In the genomic region with DNA sequence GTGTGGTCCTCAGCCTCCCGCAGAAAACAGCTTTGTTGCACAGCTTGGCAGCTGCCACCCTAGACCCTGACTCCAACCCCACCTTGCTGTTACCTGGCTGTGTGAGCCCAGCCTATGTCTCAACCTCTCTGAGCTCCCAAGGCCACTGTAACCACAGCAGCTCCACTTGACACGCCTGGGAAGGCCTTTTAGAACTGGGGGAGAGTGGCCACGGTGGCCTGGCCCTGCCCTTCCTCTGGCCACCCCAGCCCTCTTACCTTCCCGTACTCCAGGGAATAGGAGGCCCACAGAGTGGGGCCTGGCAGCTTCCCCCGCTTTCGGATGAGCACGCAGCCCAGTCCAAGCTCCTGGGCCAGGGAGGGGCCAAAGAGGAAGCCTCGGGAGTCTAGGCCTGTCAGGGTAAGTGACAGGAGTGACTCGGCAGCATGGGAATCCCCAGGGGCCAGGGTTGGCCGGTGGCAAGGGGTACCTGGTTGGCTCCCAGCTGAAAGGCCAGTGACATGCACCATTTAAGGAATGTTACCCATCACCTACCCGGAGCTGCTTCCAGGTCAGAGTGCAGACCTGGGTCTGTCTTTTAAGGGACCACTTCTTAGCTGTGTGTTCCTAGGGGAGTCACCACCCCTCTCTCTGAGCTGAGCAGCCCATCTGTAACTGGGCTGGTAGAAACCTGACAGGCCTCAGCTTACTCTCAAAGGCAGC, we compare ENCODE assay signal across 8 cellular contexts. TPM values are rescaled to one million over a fixed set of nuclear protein-coding genes. Genes with fewer than 3 reads are reported as not detected.
DNase-seq lines count a peak whose midpoint lies in the region; ATAC-seq and TF ChIP-seq lines count a peak whose summit lies in the region.

No MANE protein-coding gene starts in this region.

- H3K27me3 ChIP-seq in KMS-11 (ENCODE audit: insufficient read depth, low read depth) (no peaks in the 10 kb centered on the region), layer of hippocampus (ENCODE audit: control insufficient read depth, insufficient read depth, low read length) (no peaks in the 10 kb centered on the region), testis (no peaks in the 10 kb centered on the region)

- H3K27ac ChIP-seq in KMS-11: peak overlapping the region; percentile 82
- H3K27ac ChIP-seq in layer of hippocampus (ENCODE audit: low read depth, low read length): peak overlapping the region; percentile 38
- peak overlapping the region; percentile 82 to 92 for H3K27ac ChIP-seq in testis

- no peaks in the 10 kb centered on the region for H4K20me1 ChIP-seq in KMS-11 (ENCODE audit: insufficient read depth)

- peaks cover 42% of the 10 kb centered on the region for H3K79me2 ChIP-seq in KMS-11 (ENCODE audit: insufficient read depth, low read depth)

- H3K4me2 ChIP-seq in KMS-11: peak overlapping the region; percentile 94

- no peaks in the 10 kb centered on the region for H3K27me3 Mint-ChIP-seq in activated naive CD4-positive, alpha-beta T cell treated with anti-CD3 and anti-CD28 coated beads, Interleukin-2, amount 50 U/mL, for 24 hours

- no peak for ATAC-seq in HG02623 (IDR thresholded peaks at IDR 0.05; ENCODE audit: unreplicated experiment)

- DNase-seq in CD1c-positive myeloid dendritic cell (ENCODE audit: extremely low spot score): peak; percentile 58
- DNase-seq in testis: no peak
- DNase-seq in GM19240 (ENCODE audit: insufficient read length, low spot score): no peak
- no peak for DNase-seq in NCI-H1694 (lab: John Stamatoyannopoulos, UW)

- H3K36me3 ChIP-seq in KMS-11 (ENCODE audit: insufficient read depth) (peaks cover 6% of the 10 kb centered on the region; the same call in 1 of the 2 replicates), testis (ENCODE audit: low read depth, missing control alignments) (no peaks in the 10 kb centered on the region)

- peak overlapping the region; percentile 89 for H3K4me3 Mint-ChIP-seq in activated naive CD4-positive, alpha-beta T cell treated with anti-CD3 and anti-CD28 coated beads, Interleukin-2, amount 50 U/mL, for 24 hours

- TF ChIP-seq CTCF in KMS-11 (conservative IDR thresholded peaks at IDR 0.05; ENCODE audit: low read depth, low read length) (no peak), testis (IDR thresholded peaks at IDR 0.05) (no peak)

- TF ChIP-seq POLR2A in testis (IDR thresholded peaks at IDR 0.05): no peak

- peaks cover 29% of the 10 kb centered on the region for H3K4me1 ChIP-seq in KMS-11 (ENCODE audit: low read depth, poor library complexity, severe bottlenecking)
- H3K4me1 ChIP-seq in testis: peaks cover 30% of the 10 kb centered on the region

- H3K9me3 Mint-ChIP-seq in activated naive CD4-positive, alpha-beta T cell treated with anti-CD3 and anti-CD28 coated beads, Interleukin-2, amount 50 U/mL, for 24 hours: no peaks in the 10 kb centered on the region

- H3K4me3 ChIP-seq in KMS-11 (IDR thresholded peaks at IDR 0.05; ENCODE audit: insufficient read depth, low read depth, low read length) (no peak overlapping the region), testis (no peak overlapping the region)

- intact Hi-C loops in testis (cut with DNase I; ENCODE audit: low total_unique reads): no loop called here

- no peaks in the 10 kb centered on the region for H3K36me3 Mint-ChIP-seq in activated naive CD4-positive, alpha-beta T cell treated with anti-CD3 and anti-CD28 coated beads, Interleukin-2, amount 50 U/mL, for 24 hours

- no peaks in the 10 kb centered on the region for H3K9me3 ChIP-seq in testis

- WGBS in testis, 2 donors: 52 to 58% methylated on average over 7 to 11 of the region's 11 CpGs

- no peak overlapping the region for H2AFZ ChIP-seq in KMS-11 (ENCODE audit: low read depth)

- peaks cover 16% of the 10 kb centered on the region for H3K4me1 Mint-ChIP-seq in activated naive CD4-positive, alpha-beta T cell treated with anti-CD3 and anti-CD28 coated beads, Interleukin-2, amount 50 U/mL, for 24 hours

- H3K9ac ChIP-seq in KMS-11: peak overlapping the region; percentile 96

- H3K27ac Mint-ChIP-seq in activated naive CD4-positive, alpha-beta T cell treated with anti-CD3 and anti-CD28 coated beads, Interleukin-2, amount 50 U/mL, for 24 hours: peak overlapping the region; percentile 84

RNA-seq across cellular contexts. Expression of a gene that starts 1.4 kb away (rescaled TPM):
- total RNA-seq in testis: 10 to 100 TPM; 62.1 to 82.1 TPM
- 86.0 TPM for polyA plus RNA-seq in testis (ENCODE audit: insufficient read depth, low read depth, low replicate concordance)

RNA-seq across cellular contexts. Expression of a gene that starts 6.7 kb away (rescaled TPM):
- 10 to 100 TPM; 14.9 to 19.1 TPM for total RNA-seq in testis
- polyA plus RNA-seq in testis (ENCODE audit: insufficient read depth, low read depth, low replicate concordance): 11.9 TPM

RNA-seq across cellular contexts. Expression of a gene that starts 25.3 kb away (rescaled TPM):
- total RNA-seq in testis: 10 to 100 TPM; 40.7 to 44.5 TPM
- polyA plus RNA-seq in testis (ENCODE audit: insufficient read depth, low read depth, low replicate concordance): 24.2 TPM

RNA-seq across cellular contexts. Expression of a gene that starts 46.4 kb away (rescaled TPM):
- total RNA-seq in testis: 10 to 100 TPM; 65.3 to 94.4 TPM
- 55.9 TPM for polyA plus RNA-seq in testis (ENCODE audit: insufficient read depth, low read depth, low replicate concordance)

RNA-seq across cellular contexts. Expression of a gene that starts 46.6 kb away (rescaled TPM):
- total RNA-seq in testis: 10 to 100 TPM; 58.3 to 59.8 TPM
- 216 TPM for polyA plus RNA-seq in testis (ENCODE audit: insufficient read depth, low read depth, low replicate concordance)
